11 cellular contexts compared by ENCODE assay signal in genomic region chr3:196563721-196564225, GRCh38. TPM values are rescaled to one million over a fixed set of nuclear protein-coding genes. Genes with fewer than 3 reads are reported as not detected.
A peak's percentile ranks its signal among the peaks of the same experiment; 100 is the strongest.
DNase-seq lines count a peak whose midpoint lies in the region; ATAC-seq lines count a peak whose summit lies in the region.
"Had no signal": no experiment of that assay in that cellular context is flagged by ENCODE, and none has a peak within 500 bp of the region (broad histone marks: within the 10 kb centered on the region; RNA-seq: fewer than 3 reads in every experiment).

No MANE protein-coding gene starts in this region.

- no peaks in the 10 kb centered on the region for H3K9me3 Mint-ChIP-seq in activated T-helper 2 cell treated with anti-CD3 and anti-CD28 coated beads, Interferon-gamma antibody, Interleukin-2, Interleukin-4, amounts not matched to agents 10 μg/mL and 5 μg/mL and 100 μg/mL, durations not matched to agents 14 hours and 24 hours and 36 hours
- H3K9me3 Mint-ChIP-seq: stimulated activated memory B cell treated with anti-CD40 and anti-IgM and Interleukin-4, amounts not matched to agents 10 μg/mL and 1 μg/mL and 100 μg/mL, for 72 hours had no signal

- H3K4me1 Mint-ChIP-seq in activated T-helper 2 cell treated with anti-CD3 and anti-CD28 coated beads, Interferon-gamma antibody, Interleukin-2, Interleukin-4, amounts not matched to agents 10 μg/mL and 5 μg/mL and 100 μg/mL, durations not matched to agents 14 hours and 24 hours and 36 hours (ENCODE audit: low read depth) = peaks cover 48% of the 10 kb centered on the region

- ATAC-seq in HG02870 (IDR thresholded peaks at IDR 0.05; ENCODE audit: unreplicated experiment) (no peak), Right ventricle myocardium inferior (no peak)
- ATAC-seq: stimulated activated memory B cell treated with anti-CD40 and anti-IgM and Interleukin-4, amounts not matched to agents 10 μg/mL and 1 μg/mL and 100 μg/mL, for 72 hours had no signal

- DNase-seq in HCEC 1CT (peak; percentile 22), RPMI8226 (peak; percentile 71), lung microvascular endothelial cell (ENCODE audit: low read depth in 2 of 2) (peak; percentile 56 to 82), glomerular visceral epithelial cell (ENCODE audit: extremely low spot score) (no peak), Right ventricle myocardium inferior (ENCODE audit: missing footprints) (no peak), AG08396 (ENCODE audit: low spot score) (no peak)
- no peak for DNase-seq in activated T-helper 2 cell treated with anti-CD3 and anti-CD28 coated beads, Interferon-gamma antibody, Interleukin-2, Interleukin-4, amounts not matched to agents 10 μg/mL and 5 μg/mL and 100 μg/mL, durations not matched to agents 14 hours and 24 hours and 36 hours (ENCODE audit: low spot score)
- DNase-seq: cortex of kidney, NCI-H1417 treated with DMSO at 0.1 percent for 48 hours had no signal

- H3K4me3 Mint-ChIP-seq in activated T-helper 2 cell treated with anti-CD3 and anti-CD28 coated beads, Interferon-gamma antibody, Interleukin-2, Interleukin-4, amounts not matched to agents 10 μg/mL and 5 μg/mL and 100 μg/mL, durations not matched to agents 14 hours and 24 hours and 36 hours (ENCODE audit: low read depth) = peak overlapping the region; percentile 37
- H3K4me3 Mint-ChIP-seq: stimulated activated memory B cell treated with anti-CD40 and anti-IgM and Interleukin-4, amounts not matched to agents 10 μg/mL and 1 μg/mL and 100 μg/mL, for 72 hours had no signal

- intact Hi-C loops in activated T-helper 2 cell treated with anti-CD3 and anti-CD28 coated beads, Interferon-gamma antibody, Interleukin-2, Interleukin-4, amounts not matched to agents 10 μg/mL and 5 μg/mL and 100 μg/mL, durations not matched to agents 14 hours and 24 hours and 36 hours (cut with micrococcal nuclease) = no loop called here
- intact Hi-C loops in Right ventricle myocardium inferior (cut with DNase I) = no loop called here

- no peaks in the 10 kb centered on the region for H3K27me3 Mint-ChIP-seq in activated T-helper 2 cell treated with anti-CD3 and anti-CD28 coated beads, Interferon-gamma antibody, Interleukin-2, Interleukin-4, amounts not matched to agents 10 μg/mL and 5 μg/mL and 100 μg/mL, durations not matched to agents 14 hours and 24 hours and 36 hours (ENCODE audit: low read depth)
- H3K27me3 Mint-ChIP-seq: stimulated activated memory B cell treated with anti-CD40 and anti-IgM and Interleukin-4, amounts not matched to agents 10 μg/mL and 1 μg/mL and 100 μg/mL, for 72 hours had no signal

- peaks cover 43% of the 10 kb centered on the region for H3K36me3 Mint-ChIP-seq in activated T-helper 2 cell treated with anti-CD3 and anti-CD28 coated beads, Interferon-gamma antibody, Interleukin-2, Interleukin-4, amounts not matched to agents 10 μg/mL and 5 μg/mL and 100 μg/mL, durations not matched to agents 14 hours and 24 hours and 36 hours (ENCODE audit: low read depth)

- peak overlapping the region; percentile 66 for H3K27ac Mint-ChIP-seq in activated T-helper 2 cell treated with anti-CD3 and anti-CD28 coated beads, Interferon-gamma antibody, Interleukin-2, Interleukin-4, amounts not matched to agents 10 μg/mL and 5 μg/mL and 100 μg/mL, durations not matched to agents 14 hours and 24 hours and 36 hours
- H3K27ac Mint-ChIP-seq: stimulated activated memory B cell treated with anti-CD40 and anti-IgM and Interleukin-4, amounts not matched to agents 10 μg/mL and 1 μg/mL and 100 μg/mL, for 72 hours had no signal

RNA-seq across cellular contexts. Expression of gene WDR53, which starts 4.6 kb away (rescaled TPM):
- total RNA-seq in activated T-helper 2 cell treated with anti-CD3 and anti-CD28 coated beads, Interferon-gamma antibody, Interleukin-2, Interleukin-4, amounts not matched to agents 10 μg/mL and 5 μg/mL and 100 μg/mL, durations not matched to agents 14 hours and 24 hours and 36 hours = 16.5 and 17.4 TPM in 2 replicates
- total RNA-seq in lung microvascular endothelial cell = 5.2 and 7.3 TPM in 2 replicates
- 9.8 TPM for total RNA-seq in Right ventricle myocardium inferior

RNA-seq across cellular contexts. Expression of gene FBXO45, which starts 4.7 kb away (rescaled TPM):
- 22.4 and 23.0 TPM in 2 replicates for total RNA-seq in activated T-helper 2 cell treated with anti-CD3 and anti-CD28 coated beads, Interferon-gamma antibody, Interleukin-2, Interleukin-4, amounts not matched to agents 10 μg/mL and 5 μg/mL and 100 μg/mL, durations not matched to agents 14 hours and 24 hours and 36 hours
- total RNA-seq in lung microvascular endothelial cell = 9.2 and 11.5 TPM in 2 replicates
- 8.2 TPM for total RNA-seq in Right ventricle myocardium inferior

RNA-seq across cellular contexts. Expression of gene SMCO1, which starts 48.6 kb away (rescaled TPM):
- total RNA-seq in activated T-helper 2 cell treated with anti-CD3 and anti-CD28 coated beads, Interferon-gamma antibody, Interleukin-2, Interleukin-4, amounts not matched to agents 10 μg/mL and 5 μg/mL and 100 μg/mL, durations not matched to agents 14 hours and 24 hours and 36 hours = not detected in 2 replicates
- total RNA-seq in lung microvascular endothelial cell = not detected in 2 replicates
- 78.6 TPM for total RNA-seq in Right ventricle myocardium inferior

Comparison
In these comparisons a context has a peak if more than half of its experiments do, and no peak if none do; other contexts are left out.
1. DNase-seq: peak in HCEC 1CT (single experiment), RPMI8226 (single experiment) and lung microvascular endothelial cell (2 of 2); none in activated T-helper 2 cell treated with anti-CD3 and anti-CD28 coated beads, Interferon-gamma antibody, Interleukin-2, Interleukin-4, amounts not matched to agents 10 μg/mL and 5 μg/mL and 100 μg/mL, durations not matched to agents 14 hours and 24 hours and 36 hours (single experiment), glomerular visceral epithelial cell (single experiment), Right ventricle myocardium inferior (single experiment) and AG08396 (single experiment).
2. RNA of gene SMCO1, which starts 48.6 kb away (total RNA-seq): 78.6 TPM in Right ventricle myocardium inferior (single experiment); not detected in activated T-helper 2 cell treated with anti-CD3 and anti-CD28 coated beads, Interferon-gamma antibody, Interleukin-2, Interleukin-4, amounts not matched to agents 10 μg/mL and 5 μg/mL and 100 μg/mL, durations not matched to agents 14 hours and 24 hours and 36 hours and not detected in lung microvascular endothelial cell; every median in the first group is over 10 times any median in the second.